Comparison of ENCODE assay signal across 23 cellular contexts in genomic region chr12:66533767-66534166, GRCh38.
"Had no signal": no experiment of that assay in that cellular context is flagged by ENCODE, and none has a peak within 500 bp of the region (broad histone marks: within the 10 kb centered on the region; RNA-seq: fewer than 3 reads in every experiment).

No MANE protein-coding gene starts in this region.

- H3K4me1 Mint-ChIP-seq: mesothelial cell of epicardium; naive B cell; natural killer cell; stimulated activated effector memory CD8-positive, alpha-beta T cell treated with anti-CD3 and anti-CD28 coated beads, Interleukin-12 subunit alpha, Interleukin-12 subunit beta, amount 100 ng/mL, for 72 hours had no signal

- H3K27me3 ChIP-seq: ovary, right atrium auricular region, right lobe of liver, spleen, suprapubic skin, tibial artery, upper lobe of right lung had no signal

- H3K27me3 Mint-ChIP-seq: naive B cell; progenitor cell of endocrine pancreas; stimulated activated naive CD8-positive, alpha-beta T cell treated with anti-CD3 and anti-CD28 coated beads, Interleukin-15, Interleukin-2, amounts not matched to agents 100 ng/mL and 50 ng/mL, for 24 hours had no signal

- ATAC-seq: natural killer cell; right lobe of liver; stimulated activated effector memory CD8-positive, alpha-beta T cell treated with anti-CD3 and anti-CD28 coated beads, Interleukin-12 subunit alpha, Interleukin-12 subunit beta, amount 100 ng/mL, for 72 hours; upper lobe of right lung had no signal

- H3K27ac Mint-ChIP-seq: mesothelial cell of epicardium; naive B cell; natural killer cell; progenitor cell of endocrine pancreas; stimulated activated effector memory CD8-positive, alpha-beta T cell treated with anti-CD3 and anti-CD28 coated beads, Interleukin-12 subunit alpha, Interleukin-12 subunit beta, amount 100 ng/mL, for 72 hours; stimulated activated naive CD8-positive, alpha-beta T cell treated with anti-CD3 and anti-CD28 coated beads, Interleukin-15, Interleukin-2, amounts not matched to agents 100 ng/mL and 50 ng/mL, for 24 hours had no signal

- H3K4me1 ChIP-seq: left ventricle myocardium inferior, right atrium auricular region, right lobe of liver, spleen, suprapubic skin, tibial artery, upper lobe of right lung had no signal

- DNase-seq: hypothalamus; islet precursor cell; left ventricle myocardium inferior; mesendoderm; naive B cell; natural killer cell; ovary; right lobe of liver; spleen; stimulated activated CD4-positive, alpha-beta T cell treated with anti-CD3 and anti-CD28 coated beads, Interleukin-4, amount 100 ng/mL, for 24 hours; stimulated activated naive CD4-positive, alpha-beta T cell; tibial artery; trophoblast cell; upper lobe of right lung had no signal

- H3K27ac ChIP-seq: left ventricle myocardium inferior, ovary, right atrium auricular region, right lobe of liver, spleen, suprapubic skin, thoracic aorta, tibial artery, upper lobe of right lung had no signal

- H3K36me3 ChIP-seq: left ventricle myocardium inferior, ovary, right atrium auricular region, right lobe of liver, spleen, suprapubic skin, thoracic aorta, tibial artery, upper lobe of right lung had no signal

- FAIRE-seq: urothelium cell line had no signal

- H3K36me3 Mint-ChIP-seq: stimulated activated effector memory CD8-positive, alpha-beta T cell treated with anti-CD3 and anti-CD28 coated beads, Interleukin-12 subunit alpha, Interleukin-12 subunit beta, amount 100 ng/mL, for 72 hours had no signal

- H3K9me3 Mint-ChIP-seq: natural killer cell; stimulated activated effector memory CD8-positive, alpha-beta T cell treated with anti-CD3 and anti-CD28 coated beads, Interleukin-12 subunit alpha, Interleukin-12 subunit beta, amount 100 ng/mL, for 72 hours; stimulated activated naive CD8-positive, alpha-beta T cell treated with anti-CD3 and anti-CD28 coated beads, Interleukin-15, Interleukin-2, amounts not matched to agents 100 ng/mL and 50 ng/mL, for 24 hours had no signal

- H3K4me3 ChIP-seq: left ventricle myocardium inferior, lung, ovary, right atrium auricular region, right lobe of liver, spleen, suprapubic skin, thoracic aorta, tibial artery, upper lobe of right lung had no signal

- H3K4me3 Mint-ChIP-seq: mesothelial cell of epicardium; naive B cell; natural killer cell; stimulated activated effector memory CD8-positive, alpha-beta T cell treated with anti-CD3 and anti-CD28 coated beads, Interleukin-12 subunit alpha, Interleukin-12 subunit beta, amount 100 ng/mL, for 72 hours; stimulated activated naive CD8-positive, alpha-beta T cell treated with anti-CD3 and anti-CD28 coated beads, Interleukin-15, Interleukin-2, amounts not matched to agents 100 ng/mL and 50 ng/mL, for 24 hours had no signal

- H3K9me3 ChIP-seq: ovary, right atrium auricular region, right lobe of liver, suprapubic skin, thoracic aorta, tibial artery, upper lobe of right lung had no signal
